In genomic region chr1:156100205-156100995, GRCh38 we compare ENCODE assay signal across 11 cellular contexts. TPM values are rescaled to one million over a fixed set of nuclear protein-coding genes. Genes with fewer than 3 reads are reported as not detected.
DNase-seq lines count a peak whose midpoint lies in the region; ATAC-seq, FAIRE-seq and TF ChIP-seq lines count a peak whose summit lies in the region.
"Had no signal": no experiment of that assay in that cellular context is flagged by ENCODE, and none has a peak within 500 bp of the region (broad histone marks: within the 10 kb centered on the region; RNA-seq: fewer than 3 reads in every experiment).

No MANE protein-coding gene starts in this region.

- no peak overlapping the region for H3K4me3 Mint-ChIP-seq in activated naive CD8-positive, alpha-beta T cell treated with anti-CD3 and anti-CD28 coated beads, Interleukin-2, amount 50 U/mL, for 24 hours
- no peak overlapping the region for H3K4me3 Mint-ChIP-seq in activated naive CD8-positive, alpha-beta T cell treated with anti-CD3 and anti-CD28 coated beads for 36 hours
- no peak overlapping the region for H3K4me3 Mint-ChIP-seq in activated T-helper 1 cell treated with anti-CD3 and anti-CD28 coated beads, Interleukin-12 subunit alpha, Interleukin-12 subunit beta, Interleukin-2, Interleukin-4 antibody, amounts not matched to agents 30 ng/mL and 10 ng/mL and 1 ng/mL, durations not matched to agents 14 hours and 24 hours and 36 hours
- H3K4me3 Mint-ChIP-seq in glutamatergic neuron (ENCODE audit: unreplicated experiment), result no peak overlapping the region

- in situ Hi-C loops in transverse colon (cut with MboI; ENCODE audit: low pct_ligation_motif_present in 1 of 4, low pct_unique_long_range_greater_than_20kb in 1 of 4, low sequenced_read_pairs in 3 of 4), result no loop called here

- peaks cover 23% of the 10 kb centered on the region for H3K27me3 Mint-ChIP-seq in activated naive CD8-positive, alpha-beta T cell treated with anti-CD3 and anti-CD28 coated beads, Interleukin-2, amount 50 U/mL, for 24 hours
- peaks cover 25% of the 10 kb centered on the region for H3K27me3 Mint-ChIP-seq in activated naive CD8-positive, alpha-beta T cell treated with anti-CD3 and anti-CD28 coated beads for 36 hours
- peaks cover 23% of the 10 kb centered on the region for H3K27me3 Mint-ChIP-seq in activated T-helper 1 cell treated with anti-CD3 and anti-CD28 coated beads, Interleukin-12 subunit alpha, Interleukin-12 subunit beta, Interleukin-2, Interleukin-4 antibody, amounts not matched to agents 30 ng/mL and 10 ng/mL and 1 ng/mL, durations not matched to agents 14 hours and 24 hours and 36 hours (ENCODE audit: insufficient read depth)
- peaks cover 6% of the 10 kb centered on the region for H3K27me3 Mint-ChIP-seq in glutamatergic neuron (ENCODE audit: unreplicated experiment)

- H3K79me2 ChIP-seq in keratinocyte (ENCODE audit: control insufficient read depth, insufficient read depth, low read length), result peaks cover 2% of the 10 kb centered on the region

- TF ChIP-seq CTCF in keratinocyte (optimal IDR thresholded peaks at IDR 0.05 in 1 of 3, IDR thresholded peaks at IDR 0.05 in 1 of 3, conservative IDR thresholded peaks at IDR 0.05 in 1 of 3; ENCODE audit: extremely low read depth in 1 of 3, insufficient read depth in 2 of 3, low read length in 3 of 3) (no peak), transverse colon (IDR thresholded peaks at IDR 0.05) (no peak), glutamatergic neuron (IDR thresholded peaks at IDR 0.05; ENCODE audit: partially characterized antibody, unreplicated experiment) (no peak)

- 50 to 54% methylated on average over 4 of the region's 4 CpGs for WGBS in transverse colon (ENCODE audit: low coverage in 1 of 2), 2 donors

- no peaks in the 10 kb centered on the region for H3K9me3 ChIP-seq in keratinocyte (ENCODE audit: control insufficient read depth, low read depth, low read length)
- H3K9me3 ChIP-seq in transverse colon, result no peaks in the 10 kb centered on the region
- H3K9me3 ChIP-seq: stomach had no signal

- no peak for TF ChIP-seq EP300 in transverse colon (IDR thresholded peaks at IDR 0.05; ENCODE audit: low read depth)

- peak overlapping the region; percentile 31 for H3K4me2 ChIP-seq in keratinocyte (ENCODE audit: control insufficient read depth, extremely low read depth, insufficient read depth, low read depth, low read length)

- FAIRE-seq in keratinocyte (lab: Jason Lieb, UNC), result no peak

- H3K4me1 ChIP-seq in keratinocyte (ENCODE audit: control insufficient read depth, extremely low read depth, insufficient read depth, low read length), result peaks cover 72% of the 10 kb centered on the region
- H3K4me1 ChIP-seq in transverse colon, result peaks cover 43 to 82% (median 55%) of the 10 kb centered on the region in 4 donors

- H3K27ac Mint-ChIP-seq in activated naive CD8-positive, alpha-beta T cell treated with anti-CD3 and anti-CD28 coated beads, Interleukin-2, amount 50 U/mL, for 24 hours, result peak overlapping the region; percentile 41
- H3K27ac Mint-ChIP-seq in activated naive CD8-positive, alpha-beta T cell treated with anti-CD3 and anti-CD28 coated beads for 36 hours, result no peak overlapping the region
- H3K27ac Mint-ChIP-seq in activated T-helper 1 cell treated with anti-CD3 and anti-CD28 coated beads, Interleukin-12 subunit alpha, Interleukin-12 subunit beta, Interleukin-2, Interleukin-4 antibody, amounts not matched to agents 30 ng/mL and 10 ng/mL and 1 ng/mL, durations not matched to agents 14 hours and 24 hours and 36 hours, result peak overlapping the region; percentile 24
- H3K27ac Mint-ChIP-seq in glutamatergic neuron (ENCODE audit: unreplicated experiment), result no peak overlapping the region

- H3K9ac ChIP-seq in keratinocyte (ENCODE audit: control insufficient read depth, extremely low read depth, insufficient read depth, low read length), result no peak overlapping the region

- peaks cover 88% of the 10 kb centered on the region for H3K4me1 Mint-ChIP-seq in activated naive CD8-positive, alpha-beta T cell treated with anti-CD3 and anti-CD28 coated beads, Interleukin-2, amount 50 U/mL, for 24 hours
- peaks cover 73% of the 10 kb centered on the region for H3K4me1 Mint-ChIP-seq in activated naive CD8-positive, alpha-beta T cell treated with anti-CD3 and anti-CD28 coated beads for 36 hours
- H3K4me1 Mint-ChIP-seq in activated T-helper 1 cell treated with anti-CD3 and anti-CD28 coated beads, Interleukin-12 subunit alpha, Interleukin-12 subunit beta, Interleukin-2, Interleukin-4 antibody, amounts not matched to agents 30 ng/mL and 10 ng/mL and 1 ng/mL, durations not matched to agents 14 hours and 24 hours and 36 hours (ENCODE audit: low read depth), result peaks cover 63% of the 10 kb centered on the region
- peaks cover 36% of the 10 kb centered on the region for H3K4me1 Mint-ChIP-seq in glutamatergic neuron (ENCODE audit: low read depth, unreplicated experiment)

- H3K27ac ChIP-seq in keratinocyte (ENCODE audit: control insufficient read depth, insufficient read depth, low read length) (no peak overlapping the region), transverse colon (peak overlapping the region; percentile 57 to 97 (median 92))

- H3K9me1 ChIP-seq in keratinocyte (ENCODE audit: control insufficient read depth, extremely low read depth, insufficient read depth, low read length), result peaks cover 2% of the 10 kb centered on the region

- intact Hi-C loops in activated T-helper 1 cell treated with anti-CD3 and anti-CD28 coated beads, Interleukin-12 subunit alpha, Interleukin-12 subunit beta, Interleukin-2, Interleukin-4 antibody, amounts not matched to agents 30 ng/mL and 10 ng/mL and 1 ng/mL, durations not matched to agents 14 hours and 24 hours and 36 hours (cut with micrococcal nuclease), result no loop called here
- intact Hi-C loops in transverse colon (cut with DNase I; ENCODE audit: low total_unique reads), result no loop called here

- no peaks in the 10 kb centered on the region for H4K20me1 ChIP-seq in keratinocyte (ENCODE audit: control insufficient read depth, extremely low read depth, insufficient read depth, low read length)

- dilution Hi-C loops in keratinocyte (cut with MboI; ENCODE audit: extremely low pct_ligation_motif_present, low sequenced_read_pairs), result no loop called here

- no peaks in the 10 kb centered on the region for H3K27me3 ChIP-seq in keratinocyte (ENCODE audit: control insufficient read depth, extremely low read depth, insufficient read depth, low read length)
- no peaks in the 10 kb centered on the region for H3K27me3 ChIP-seq in transverse colon
- H3K27me3 ChIP-seq: stomach had no signal

- no peak for TF ChIP-seq POLR2A in transverse colon (IDR thresholded peaks at IDR 0.05)

- no peak for DNase-seq in activated naive CD8-positive, alpha-beta T cell treated with anti-CD3 and anti-CD28 coated beads, Interleukin-2, amount 50 U/mL, for 24 hours
- no peak for DNase-seq in activated naive CD8-positive, alpha-beta T cell treated with anti-CD3 and anti-CD28 coated beads for 36 hours
- DNase-seq in activated T-helper 1 cell treated with anti-CD3 and anti-CD28 coated beads, Interleukin-12 subunit alpha, Interleukin-12 subunit beta, Interleukin-2, Interleukin-4 antibody, amounts not matched to agents 30 ng/mL and 10 ng/mL and 1 ng/mL, durations not matched to agents 14 hours and 24 hours and 36 hours (ENCODE audit: low spot score), result no peak
- DNase-seq in keratinocyte (ENCODE audit: low read depth, low spot score) (no peak), transverse colon (peak; percentile 44), midbrain (lab: John Stamatoyannopoulos, UW) (no peak), glutamatergic neuron (no peak)
- DNase-seq: central memory CD4-positive, alpha-beta T cell; stomach had no signal

- no peaks in the 10 kb centered on the region for H3K9me3 Mint-ChIP-seq in activated naive CD8-positive, alpha-beta T cell treated with anti-CD3 and anti-CD28 coated beads, Interleukin-2, amount 50 U/mL, for 24 hours
- no peaks in the 10 kb centered on the region for H3K9me3 Mint-ChIP-seq in activated naive CD8-positive, alpha-beta T cell treated with anti-CD3 and anti-CD28 coated beads for 36 hours
- no peaks in the 10 kb centered on the region for H3K9me3 Mint-ChIP-seq in activated T-helper 1 cell treated with anti-CD3 and anti-CD28 coated beads, Interleukin-12 subunit alpha, Interleukin-12 subunit beta, Interleukin-2, Interleukin-4 antibody, amounts not matched to agents 30 ng/mL and 10 ng/mL and 1 ng/mL, durations not matched to agents 14 hours and 24 hours and 36 hours
- H3K9me3 Mint-ChIP-seq in glutamatergic neuron (ENCODE audit: unreplicated experiment), result peaks cover 15% of the 10 kb centered on the region

- no peak overlapping the region for H2AFZ ChIP-seq in keratinocyte (ENCODE audit: control insufficient read depth, low read length)

- ATAC-seq in activated naive CD8-positive, alpha-beta T cell treated with anti-CD3 and anti-CD28 coated beads, Interleukin-2, amount 50 U/mL, for 24 hours, result no peak
- ATAC-seq in HG02571 (IDR thresholded peaks at IDR 0.05; ENCODE audit: unreplicated experiment), result no peak

- H3K36me3 Mint-ChIP-seq in activated naive CD8-positive, alpha-beta T cell treated with anti-CD3 and anti-CD28 coated beads, Interleukin-2, amount 50 U/mL, for 24 hours (ENCODE audit: low read depth), result peaks cover 3% of the 10 kb centered on the region
- no peaks in the 10 kb centered on the region for H3K36me3 Mint-ChIP-seq in activated naive CD8-positive, alpha-beta T cell treated with anti-CD3 and anti-CD28 coated beads for 36 hours
- peaks cover 3% of the 10 kb centered on the region for H3K36me3 Mint-ChIP-seq in activated T-helper 1 cell treated with anti-CD3 and anti-CD28 coated beads, Interleukin-12 subunit alpha, Interleukin-12 subunit beta, Interleukin-2, Interleukin-4 antibody, amounts not matched to agents 30 ng/mL and 10 ng/mL and 1 ng/mL, durations not matched to agents 14 hours and 24 hours and 36 hours (ENCODE audit: low read depth)
- no peaks in the 10 kb centered on the region for H3K36me3 Mint-ChIP-seq in glutamatergic neuron (ENCODE audit: unreplicated experiment)

- H3K4me3 ChIP-seq in keratinocyte (ENCODE audit: control insufficient read depth in 2 of 3, extremely low read depth in 1 of 3, insufficient read depth in 2 of 3, low read depth in 1 of 3, low read length in 3 of 3) (no peak overlapping the region), transverse colon (no peak overlapping the region)
- H3K4me3 ChIP-seq: stomach had no signal

- no peaks in the 10 kb centered on the region for H3K36me3 ChIP-seq in keratinocyte (ENCODE audit: control insufficient read depth in 2 of 2, extremely low read depth in 1 of 2, insufficient read depth in 2 of 2, low read length in 2 of 2)
- H3K36me3 ChIP-seq in transverse colon, result no peaks in the 10 kb centered on the region
- H3K36me3 ChIP-seq: stomach had no signal

RNA-seq across cellular contexts. Expression of gene LMNA, which starts 14.1 kb away (rescaled TPM):
- 10 to 100 TPM; 32.3 to 37.8 TPM for total RNA-seq in activated naive CD8-positive, alpha-beta T cell treated with anti-CD3 and anti-CD28 coated beads for 36 hours
- total RNA-seq in activated T-helper 1 cell treated with anti-CD3 and anti-CD28 coated beads, Interleukin-12 subunit alpha, Interleukin-12 subunit beta, Interleukin-2, Interleukin-4 antibody, amounts not matched to agents 30 ng/mL and 10 ng/mL and 1 ng/mL, durations not matched to agents 14 hours and 24 hours and 36 hours, result 80.1 and 84.1 TPM in 2 replicates
- 368 to 551 TPM (median 444 TPM) in 3 replicates for polyA plus RNA-seq in keratinocyte
- 222 TPM for polyA plus RNA-seq in keratinocyte (2011; ENCODE audit: low read depth)
- polyA plus RNA-seq in keratinocyte (2011; cell fraction: cytosol; rRNA removed), result 159 and 403 TPM in 2 replicates
- 626 and 729 TPM in 2 replicates for polyA plus RNA-seq in keratinocyte (2011; cell fraction: nucleus; rRNA removed)
- 224 and 699 TPM in 2 replicates for polyA plus RNA-seq in keratinocyte (2012; ENCODE audit: low replicate concordance)
- polyA minus RNA-seq in keratinocyte, result 328 to 615 TPM (median 504 TPM) in 3 replicates
- 757 TPM for polyA minus RNA-seq in keratinocyte (2011; cell fraction: cytosol; rRNA and poly(A)+ RNA removed)
- polyA minus RNA-seq in keratinocyte (2011; cell fraction: nucleus; rRNA and poly(A)+ RNA removed), result 433 and 457 TPM in 2 replicates
- total RNA-seq in transverse colon, result 100 to 1,000 TPM; 300 to 999 (median 324) TPM
- 47.7 TPM for total RNA-seq in glutamatergic neuron (ENCODE audit: unreplicated experiment)

RNA-seq across cellular contexts. Expression of gene MEX3A, which starts 18.1 kb away (rescaled TPM):
- under 1 TPM; 0.34 to 0.35 TPM for total RNA-seq in activated naive CD8-positive, alpha-beta T cell treated with anti-CD3 and anti-CD28 coated beads for 36 hours
- 0.27 and 0.41 TPM in 2 replicates for total RNA-seq in activated T-helper 1 cell treated with anti-CD3 and anti-CD28 coated beads, Interleukin-12 subunit alpha, Interleukin-12 subunit beta, Interleukin-2, Interleukin-4 antibody, amounts not matched to agents 30 ng/mL and 10 ng/mL and 1 ng/mL, durations not matched to agents 14 hours and 24 hours and 36 hours
- 1.1 to 2.0 TPM (median 1.5 TPM) in 3 replicates for polyA plus RNA-seq in keratinocyte
- 0.75 TPM for polyA plus RNA-seq in keratinocyte (2011; ENCODE audit: low read depth)
- polyA plus RNA-seq in keratinocyte (2011; cell fraction: cytosol; rRNA removed), result 0.83 and 1.5 TPM in 2 replicates
- polyA plus RNA-seq in keratinocyte (2011; cell fraction: nucleus; rRNA removed), result 2.9 and 4.1 TPM in 2 replicates
- 1.1 and 2.1 TPM in 2 replicates for polyA plus RNA-seq in keratinocyte (2012; ENCODE audit: low replicate concordance)
- polyA minus RNA-seq in keratinocyte, result 1.1 to 4.3 TPM (median 1.7 TPM) in 3 replicates
- 0.96 TPM for polyA minus RNA-seq in keratinocyte (2011; cell fraction: cytosol; rRNA and poly(A)+ RNA removed)
- 2.6 and 3.1 TPM in 2 replicates for polyA minus RNA-seq in keratinocyte (2011; cell fraction: nucleus; rRNA and poly(A)+ RNA removed)
- total RNA-seq in transverse colon (under 1 TPM in 3 of 4 donors, not detected in 1; 0.14 to 0.60 (median 0.48) TPM), glutamatergic neuron (ENCODE audit: unreplicated experiment) (114 TPM)
- total RNA-seq: mononuclear cell had no signal

RNA-seq across cellular contexts. Expression of gene RAB25, which starts 39.4 kb away (rescaled TPM):
- under 1 TPM; 0.64 to 0.99 TPM for total RNA-seq in activated naive CD8-positive, alpha-beta T cell treated with anti-CD3 and anti-CD28 coated beads for 36 hours
- 0.18 TPM in 1 of 2 replicates, not detected in the other for total RNA-seq in activated T-helper 1 cell treated with anti-CD3 and anti-CD28 coated beads, Interleukin-12 subunit alpha, Interleukin-12 subunit beta, Interleukin-2, Interleukin-4 antibody, amounts not matched to agents 30 ng/mL and 10 ng/mL and 1 ng/mL, durations not matched to agents 14 hours and 24 hours and 36 hours
- polyA plus RNA-seq in keratinocyte, result 93.4 to 159 TPM (median 106 TPM) in 3 replicates
- 155 TPM for polyA plus RNA-seq in keratinocyte (2011; ENCODE audit: low read depth)
- 168 and 189 TPM in 2 replicates for polyA plus RNA-seq in keratinocyte (2011; cell fraction: cytosol; rRNA removed)
- polyA plus RNA-seq in keratinocyte (2011; cell fraction: nucleus; rRNA removed), result 94.5 and 106 TPM in 2 replicates
- polyA plus RNA-seq in keratinocyte (2012; ENCODE audit: low replicate concordance), result 85.5 and 278 TPM in 2 replicates
- polyA minus RNA-seq in keratinocyte, result 118 to 203 TPM (median 128 TPM) in 3 replicates
- 96.3 TPM for polyA minus RNA-seq in keratinocyte (2011; cell fraction: cytosol; rRNA and poly(A)+ RNA removed)
- 26.8 and 30.1 TPM in 2 replicates for polyA minus RNA-seq in keratinocyte (2011; cell fraction: nucleus; rRNA and poly(A)+ RNA removed)
- total RNA-seq in transverse colon (100 to 1,000 TPM; 140 to 213 (median 174) TPM), glutamatergic neuron (ENCODE audit: unreplicated experiment) (not detected)

RNA-seq across cellular contexts. Expression of gene LAMTOR2, which starts 45.8 kb away (rescaled TPM):
- total RNA-seq in activated naive CD8-positive, alpha-beta T cell treated with anti-CD3 and anti-CD28 coated beads for 36 hours, result 10 to 100 TPM; 45.9 to 49.1 TPM
- total RNA-seq in activated T-helper 1 cell treated with anti-CD3 and anti-CD28 coated beads, Interleukin-12 subunit alpha, Interleukin-12 subunit beta, Interleukin-2, Interleukin-4 antibody, amounts not matched to agents 30 ng/mL and 10 ng/mL and 1 ng/mL, durations not matched to agents 14 hours and 24 hours and 36 hours, result 66.8 and 67.1 TPM in 2 replicates
- 67.5 to 98.0 TPM (median 96.0 TPM) in 3 replicates for polyA plus RNA-seq in keratinocyte
- 205 TPM for polyA plus RNA-seq in keratinocyte (2011; ENCODE audit: low read depth)
- polyA plus RNA-seq in keratinocyte (2011; cell fraction: cytosol; rRNA removed), result 88.2 and 157 TPM in 2 replicates
- polyA plus RNA-seq in keratinocyte (2011; cell fraction: nucleus; rRNA removed), result 34.3 and 43.3 TPM in 2 replicates
- 96.1 and 119 TPM in 2 replicates for polyA plus RNA-seq in keratinocyte (2012; ENCODE audit: low replicate concordance)
- 37.0 to 68.3 TPM (median 56.5 TPM) in 3 replicates for polyA minus RNA-seq in keratinocyte
- polyA minus RNA-seq in keratinocyte (2011; cell fraction: cytosol; rRNA and poly(A)+ RNA removed), result 30.1 TPM
- 11.8 and 14.7 TPM in 2 replicates for polyA minus RNA-seq in keratinocyte (2011; cell fraction: nucleus; rRNA and poly(A)+ RNA removed)
- total RNA-seq in transverse colon (10 to 100 TPM; 20.9 to 70.9 (median 47.5) TPM), glutamatergic neuron (ENCODE audit: unreplicated experiment) (47.0 TPM)

RNA-seq across cellular contexts. Expression of gene UBQLN4, which starts 46.8 kb away (rescaled TPM):
- total RNA-seq in activated naive CD8-positive, alpha-beta T cell treated with anti-CD3 and anti-CD28 coated beads for 36 hours, result 10 to 100 TPM; 42.6 to 47.1 TPM
- 59.5 and 64.5 TPM in 2 replicates for total RNA-seq in activated T-helper 1 cell treated with anti-CD3 and anti-CD28 coated beads, Interleukin-12 subunit alpha, Interleukin-12 subunit beta, Interleukin-2, Interleukin-4 antibody, amounts not matched to agents 30 ng/mL and 10 ng/mL and 1 ng/mL, durations not matched to agents 14 hours and 24 hours and 36 hours
- 34.8 to 42.7 TPM (median 35.8 TPM) in 3 replicates for polyA plus RNA-seq in keratinocyte
- polyA plus RNA-seq in keratinocyte (2011; ENCODE audit: low read depth), result 13.3 TPM
- 33.9 and 36.0 TPM in 2 replicates for polyA plus RNA-seq in keratinocyte (2011; cell fraction: cytosol; rRNA removed)
- 54.6 and 57.9 TPM in 2 replicates for polyA plus RNA-seq in keratinocyte (2011; cell fraction: nucleus; rRNA removed)
- 34.0 and 39.8 TPM in 2 replicates for polyA plus RNA-seq in keratinocyte (2012; ENCODE audit: low replicate concordance)
- polyA minus RNA-seq in keratinocyte, result 52.2 to 68.2 TPM (median 55.0 TPM) in 3 replicates
- 37.0 TPM for polyA minus RNA-seq in keratinocyte (2011; cell fraction: cytosol; rRNA and poly(A)+ RNA removed)
- 21.9 and 26.2 TPM in 2 replicates for polyA minus RNA-seq in keratinocyte (2011; cell fraction: nucleus; rRNA and poly(A)+ RNA removed)
- total RNA-seq in transverse colon (10 to 100 TPM in 3 of 4 donors, 1 to 10 TPM in 1; 7.9 to 21.3 (median 16.1) TPM), glutamatergic neuron (ENCODE audit: unreplicated experiment) (52.4 TPM)

Comparison
In these comparisons a context has a peak if more than half of its experiments do, and no peak if none do; other contexts are left out.
1. H3K27ac Mint-ChIP-seq: peak in activated naive CD8-positive, alpha-beta T cell treated with anti-CD3 and anti-CD28 coated beads, Interleukin-2, amount 50 U/mL, for 24 hours (single experiment) and activated T-helper 1 cell treated with anti-CD3 and anti-CD28 coated beads, Interleukin-12 subunit alpha, Interleukin-12 subunit beta, Interleukin-2, Interleukin-4 antibody, amounts not matched to agents 30 ng/mL and 10 ng/mL and 1 ng/mL, durations not matched to agents 14 hours and 24 hours and 36 hours (single experiment); none in activated naive CD8-positive, alpha-beta T cell treated with anti-CD3 and anti-CD28 coated beads for 36 hours (single experiment) and glutamatergic neuron (single experiment).
2. RNA of gene MEX3A, which starts 18.1 kb away (total RNA-seq): 114 TPM in glutamatergic neuron (single experiment); 0.14 to 0.60 TPM in transverse colon, 0.27 to 0.41 TPM in activated T-helper 1 cell treated with anti-CD3 and anti-CD28 coated beads, Interleukin-12 subunit alpha, Interleukin-12 subunit beta, Interleukin-2, Interleukin-4 antibody, amounts not matched to agents 30 ng/mL and 10 ng/mL and 1 ng/mL, durations not matched to agents 14 hours and 24 hours and 36 hours and 0.34 to 0.35 TPM in activated naive CD8-positive, alpha-beta T cell treated with anti-CD3 and anti-CD28 coated beads for 36 hours; every median in the first group is over 10 times any median in the second.
3. RNA of gene RAB25, which starts 39.4 kb away (total RNA-seq): 140 to 213 TPM in transverse colon; 0.64 to 0.99 TPM in activated naive CD8-positive, alpha-beta T cell treated with anti-CD3 and anti-CD28 coated beads for 36 hours, not detected in glutamatergic neuron (single experiment) and 0.18 TPM in activated T-helper 1 cell treated with anti-CD3 and anti-CD28 coated beads, Interleukin-12 subunit alpha, Interleukin-12 subunit beta, Interleukin-2, Interleukin-4 antibody, amounts not matched to agents 30 ng/mL and 10 ng/mL and 1 ng/mL, durations not matched to agents 14 hours and 24 hours and 36 hours; every median in the first group is over 10 times any median in the second.